8 cellular contexts compared by ENCODE assay signal in the genomic region with DNA sequence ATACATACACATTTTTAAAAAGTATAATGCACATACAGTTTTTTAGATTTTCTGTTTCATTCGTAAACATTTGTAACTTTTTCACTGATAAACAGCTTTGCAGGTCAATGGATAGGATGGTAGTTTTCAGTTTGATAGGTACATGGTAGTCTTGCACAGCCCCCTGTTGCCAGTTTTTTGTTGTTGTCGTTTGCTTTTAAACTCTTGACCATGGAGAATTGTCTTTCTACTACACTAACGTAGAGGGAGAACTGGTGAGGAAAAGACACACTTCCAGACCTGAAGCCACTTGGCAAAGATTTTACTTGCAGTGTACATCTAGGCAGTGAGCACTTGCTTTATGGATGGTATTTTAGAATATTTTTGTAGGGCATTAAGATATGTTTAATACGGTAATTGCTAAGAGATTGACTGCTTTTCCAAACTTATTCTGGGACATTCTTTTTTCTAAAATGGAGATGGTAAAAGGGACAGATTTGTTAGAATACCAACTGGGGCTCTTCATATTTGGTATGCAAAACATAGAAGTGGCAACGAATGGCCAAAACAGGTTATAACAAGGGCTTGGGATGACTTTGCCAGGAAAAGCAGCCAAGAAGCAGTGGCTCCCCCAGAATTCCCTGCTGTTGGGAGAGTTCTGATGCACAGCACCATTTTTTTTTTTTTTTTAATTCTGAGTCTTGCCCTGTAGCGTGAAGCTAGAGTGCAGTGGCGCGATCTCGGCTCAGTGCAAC. TPM values are rescaled to one million over a fixed set of nuclear protein-coding genes. Genes with fewer than 3 reads are reported as not detected.
DNase-seq lines count a peak whose midpoint lies in the region; ATAC-seq and TF ChIP-seq lines count a peak whose summit lies in the region.

No MANE protein-coding gene starts in this region.

- CTCF ChIA-PET in HEK293 (lab: Yijun Ruan, JAX): interaction anchor here (0.5 to 0.8 kb wide), 4 partner anchors 13 to 56 kb away, joined by 3 to 4 read pairs (median 3); no protein-coding TSS in a partner anchor
- CTCF ChIA-PET in SK-N-SH (lab: Yijun Ruan, JAX): interaction anchor here (0.5 to 6.4 kb wide), 5 partner anchors 11 to 664 kb away, joined by 3 to 28 read pairs (median 4); no protein-coding TSS in a partner anchor

- H3K36me3 ChIP-seq in HEK293 (ENCODE audit: control insufficient read depth in 2 of 2, insufficient read depth in 1 of 2, low read length in 2 of 2): no peaks in the 10 kb centered on the region
- peaks cover 3 to 12% of the 10 kb centered on the region in 2 experiments for H3K36me3 ChIP-seq in SK-N-SH (replicated peaks in 1 of 2; ENCODE audit: control insufficient read depth in 1 of 2, insufficient read depth in 2 of 2, low read length in 1 of 2)
- no peaks in the 10 kb centered on the region for H3K36me3 ChIP-seq in sigmoid colon

- H3K4me3 ChIP-seq in HEK293 (ENCODE audit: low read depth, low read length): peak overlapping the region; percentile 87
- H3K4me3 ChIP-seq in SK-N-SH (ENCODE audit: low read depth in 2 of 2, low read length in 1 of 2): peak overlapping the region; percentile 92 to 98
- peak overlapping the region; percentile 68 to 87 (median 78) for H3K4me3 ChIP-seq in sigmoid colon

- H3K4me1 ChIP-seq in HEK293 (ENCODE audit: control insufficient read depth, insufficient read depth, low read length) (peaks cover 25% of the 10 kb centered on the region), SK-N-SH (ENCODE audit: control insufficient read depth in 1 of 2, insufficient read depth in 2 of 2, low read depth in 1 of 2, low read length in 1 of 2) (peaks cover 11 to 51% of the 10 kb centered on the region in 2 experiments), sigmoid colon (peaks cover 0 to 61% (median 54%) of the 10 kb centered on the region in 4 donors)

- H3K9me3 ChIP-seq in HEK293 (ENCODE audit: control insufficient read depth, insufficient read depth, low read depth, low read length) (no peaks in the 10 kb centered on the region), SK-N-SH (no peaks in the 10 kb centered on the region), sigmoid colon (no peaks in the 10 kb centered on the region)

- no peak for TF ChIP-seq POLR2A in sigmoid colon (IDR thresholded peaks at IDR 0.05)

- H3K4me2 ChIP-seq in SK-N-SH: peak overlapping the region; percentile 98

- TF ChIP-seq CTCF in HEK293 (tag by site-specific recombination; IDR thresholded peaks at IDR 0.05) (0 out of 2 replicates have a peak, but pooled peaks have one; percentile 34), SK-N-SH (IDR thresholded peaks at IDR 0.05) (peak; percentile 18; the same call in 1 of the 2 replicates), sigmoid colon (IDR thresholded peaks at IDR 0.05) (no peak)

- POLR2A ChIA-PET in HEK293 (lab: Yijun Ruan, JAX): interaction anchor here (0.7 to 2.1 kb wide), 3 partner anchors 8 to 570 kb away, joined by 3 to 8 read pairs (median 3); no protein-coding TSS in a partner anchor
- POLR2A ChIA-PET in SK-N-SH (lab: Yijun Ruan, JAX): no interaction called here

- peaks cover 49% of the 10 kb centered on the region for H4K20me1 ChIP-seq in SK-N-SH (ENCODE audit: insufficient read depth)

- intact Hi-C loops in sigmoid colon (cut with DNase I): loop anchor here (2.0 to 5.0 kb wide), 2 partner anchors 141 to 192 kb away; partner anchors contain the start of genes ABHD12 and ACSS1

- H3F3A ChIP-seq in SK-N-SH (replicated peaks; ENCODE audit: insufficient read depth): peaks cover 14% of the 10 kb centered on the region

- no peak overlapping the region for H3K27ac ChIP-seq in HEK293 (ENCODE audit: extremely low read depth, low read depth, low read length)
- peak overlapping the region; percentile 86 to 93; a peak in 3 of 4 replicates for H3K27ac ChIP-seq in SK-N-SH (ENCODE audit: low read depth in 2 of 2, low read length in 1 of 2)
- peak overlapping the region; percentile 95 to 97 (median 96) for H3K27ac ChIP-seq in sigmoid colon

- H3K9ac ChIP-seq in SK-N-SH: peak overlapping the region; percentile 74

- 50% methylated on average over 9 of the region's 9 CpGs for WGBS in SK-N-SH (ENCODE audit: low lambda C conversion rate)
- WGBS in sigmoid colon, 2 donors: 15 to 55% methylated on average over 9 of the region's 9 CpGs

- no peaks in the 10 kb centered on the region for H3K9me2 ChIP-seq in SK-N-SH

- TF ChIP-seq EP300 in SK-N-SH (IDR thresholded peaks at IDR 0.05; ENCODE audit: borderline replicate concordance in 1 of 2, low read depth in 1 of 2, low read length in 1 of 2) (no peak), sigmoid colon (IDR thresholded peaks at IDR 0.05) (no peak)

- peaks cover 60% of the 10 kb centered on the region for H3K79me2 ChIP-seq in SK-N-SH (ENCODE audit: insufficient read depth)

- no peaks in the 10 kb centered on the region for H3K27me3 ChIP-seq in SK-N-SH (ENCODE audit: insufficient read depth)
- no peaks in the 10 kb centered on the region for H3K27me3 ChIP-seq in sigmoid colon

- ATAC-seq in GM21367 (IDR thresholded peaks at IDR 0.05; ENCODE audit: unreplicated experiment) (no peak), GM21576 (IDR thresholded peaks at IDR 0.05; ENCODE audit: unreplicated experiment) (no peak)

- TF ChIP-seq RAD21 in SK-N-SH (IDR thresholded peaks at IDR 0.05; ENCODE audit: low read length): peak; percentile 37; the same call in 1 of the 2 replicates

- no peak overlapping the region for H2AFZ ChIP-seq in SK-N-SH (ENCODE audit: low read depth)

- DNase-seq in SK-N-SH (peak; percentile 28), fibroblast of peridontal ligament (ENCODE audit: extremely low read depth) (peak; percentile 24), sigmoid colon (no peak), DMS153 (lab: John Stamatoyannopoulos, UW) (no peak), NCI-H2081 treated with DMSO at 0.1 percent for 48 hours (lab: John Stamatoyannopoulos, UW) (no peak)

TF ChIP-seq in HEK293, 187 proteins besides CTCF, POLR2A, EP300 and RAD21:
- TF ChIP-seq GFI1B (tag by site-specific recombination; IDR thresholded peaks at IDR 0.05): no peak
- TF ChIP-seq, protein P1, sequence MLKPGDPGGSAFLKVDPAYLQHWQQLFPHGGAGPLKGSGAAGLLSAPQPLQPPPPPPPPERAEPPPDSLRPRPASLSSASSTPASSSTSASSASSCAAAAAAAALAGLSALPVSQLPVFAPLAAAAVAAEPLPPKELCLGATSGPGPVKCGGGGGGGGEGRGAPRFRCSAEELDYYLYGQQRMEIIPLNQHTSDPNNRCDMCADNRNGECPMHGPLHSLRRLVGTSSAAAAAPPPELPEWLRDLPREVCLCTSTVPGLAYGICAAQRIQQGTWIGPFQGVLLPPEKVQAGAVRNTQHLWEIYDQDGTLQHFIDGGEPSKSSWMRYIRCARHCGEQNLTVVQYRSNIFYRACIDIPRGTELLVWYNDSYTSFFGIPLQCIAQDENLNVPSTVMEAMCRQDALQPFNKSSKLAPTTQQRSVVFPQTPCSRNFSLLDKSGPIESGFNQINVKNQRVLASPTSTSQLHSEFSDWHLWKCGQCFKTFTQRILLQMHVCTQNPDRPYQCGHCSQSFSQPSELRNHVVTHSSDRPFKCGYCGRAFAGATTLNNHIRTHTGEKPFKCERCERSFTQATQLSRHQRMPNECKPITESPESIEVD (tag by site-specific recombination; IDR thresholded peaks at IDR 0.05): peak; percentile 54; the same call in 1 of the 2 replicates

TF ChIP-seq in SK-N-SH, 30 proteins besides CTCF, POLR2A, EP300 and RAD21 (continues in another document):
- TF ChIP-seq FOXJ3 (CRISPR knock-in tag; IDR thresholded peaks at IDR 0.05): no peak
- TF ChIP-seq POLR2AphosphoS5 (IDR thresholded peaks at IDR 0.05; ENCODE audit: low read depth, low read length): no peak
- TF ChIP-seq RXRA (IDR thresholded peaks at IDR 0.05; ENCODE audit: borderline replicate concordance, low read depth): no peak
- no peak for TF ChIP-seq ZBTB33 (IDR thresholded peaks at IDR 0.05; ENCODE audit: borderline replicate concordance, low read depth)
- no peak for TF ChIP-seq TCF12 (IDR thresholded peaks at IDR 0.05)
- TF ChIP-seq RCOR1 (IDR thresholded peaks at IDR 0.05; ENCODE audit: low read length): no peak
- no peak for TF ChIP-seq SMC3 (IDR thresholded peaks at IDR 0.05; ENCODE audit: low read depth, low read length)
- TF ChIP-seq EZH2phosphoT487 (IDR thresholded peaks at IDR 0.05; ENCODE audit: borderline replicate concordance, low read depth): no peak
- no peak for TF ChIP-seq FOSL2 (IDR thresholded peaks at IDR 0.05; ENCODE audit: borderline replicate concordance, low read depth)
- TF ChIP-seq TAF1 (IDR thresholded peaks at IDR 0.05; ENCODE audit: borderline replicate concordance, low read depth, low read length): no peak

RNA-seq across cellular contexts. Expression of gene PYGB, which starts 1.5 kb away (rescaled TPM):
- polyA plus RNA-seq in SK-N-SH (2012; rRNA removed) (32.2 and 35.8 TPM in 2 replicates), sigmoid colon (100 to 1,000 TPM in 2 of 3 donors, 10 to 100 TPM in 1; 45.6 to 198 (median 163) TPM)
- polyA plus RNA-seq in SK-N-SH (2012; cell fraction: cytosol; rRNA removed): 16.8 and 25.0 TPM in 2 replicates
- polyA plus RNA-seq in SK-N-SH (2012; cell fraction: nucleus; rRNA removed): 75.6 and 77.6 TPM in 2 replicates
- 100 to 1,000 TPM; 147 to 317 (median 226) TPM for total RNA-seq in sigmoid colon

RNA-seq across cellular contexts. Expression of gene ENTPD6, which starts 53.9 kb away (rescaled TPM):
- polyA plus RNA-seq in SK-N-SH (2012; rRNA removed): 76.1 and 78.2 TPM in 2 replicates
- 36.3 and 54.5 TPM in 2 replicates for polyA plus RNA-seq in SK-N-SH (2012; cell fraction: cytosol; rRNA removed)
- 172 and 200 TPM in 2 replicates for polyA plus RNA-seq in SK-N-SH (2012; cell fraction: nucleus; rRNA removed)
- 10 to 100 TPM; 26.0 to 48.2 (median 37.2) TPM for total RNA-seq in sigmoid colon
- 100 to 1,000 TPM in 1 of 3 donors, 10 to 100 TPM in 2; 33.0 to 117 (median 48.6) TPM for polyA plus RNA-seq in sigmoid colon

Comparison
In these comparisons a context has a peak if more than half of its experiments do, and no peak if none do; other contexts are left out.
1. CTCF ChIP-seq: peak in HEK293 (single experiment) and SK-N-SH (single experiment); none in sigmoid colon (0 of 4).
2. DNase-seq: peak in SK-N-SH (single experiment) and fibroblast of peridontal ligament (single experiment); none in sigmoid colon (single experiment), DMS153 (single experiment) and NCI-H2081 treated with DMSO at 0.1 percent for 48 hours (single experiment).
3. Of the 4 proteins assayed by ChIP-seq in both HEK293 and SK-N-SH: peak only in HEK293: none; only in SK-N-SH: none; in both: CTCF; in neither: 3.
4. Peak in every context shown above with its lines, with median percentiles within 50 percentile points of each other: H3K4me3 ChIP-seq.